Comparison of ENCODE assay signal across 1 cellular context in the genomic region with DNA sequence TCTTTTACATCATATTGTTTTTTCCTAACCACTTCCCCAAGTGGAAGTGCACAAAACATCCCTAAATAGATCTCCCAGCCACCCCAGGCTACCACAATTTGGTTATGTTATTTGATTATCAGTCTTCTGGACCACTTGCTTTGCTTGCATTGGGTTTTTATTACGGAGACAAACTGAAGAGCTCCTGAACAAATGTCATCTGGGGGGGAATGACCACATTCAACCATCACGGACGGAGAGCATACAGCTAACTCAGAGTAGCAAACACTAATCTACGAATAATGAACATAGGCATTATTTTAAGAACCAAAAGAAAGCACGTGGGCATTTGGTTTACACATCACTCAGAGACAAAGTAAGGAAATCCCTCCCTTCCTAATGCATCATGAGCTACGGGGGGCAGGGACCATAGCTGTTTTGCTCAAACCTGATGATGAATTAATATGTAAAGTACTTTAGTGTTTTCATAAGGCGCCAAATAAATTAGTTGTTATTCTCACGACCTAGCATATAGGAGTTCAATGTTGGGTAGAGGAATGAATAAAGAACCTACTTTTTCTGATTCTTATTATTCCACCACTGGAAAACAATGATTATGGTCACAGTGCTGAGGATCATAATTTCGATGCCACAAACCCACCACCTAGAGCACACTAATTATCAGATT.
TF ChIP-seq lines count a peak whose summit lies in the region.

No MANE protein-coding gene starts in this region.

TF ChIP-seq in HepG2, 621 proteins besides CTCF, POLR2A, EP300 and RAD21:
- no peak for TF ChIP-seq SOX13 (IDR thresholded peaks at IDR 0.05)
- TF ChIP-seq SOX13 (CRISPR knock-in tag; conservative IDR thresholded peaks at IDR 0.05 in 1 of 2, IDR thresholded peaks at IDR 0.05 in 1 of 2) = 0 out of 4 replicates have a peak, but pooled peaks of 1 of the 2 experiments have one; percentile 83
- TF ChIP-seq HINFP (CRISPR knock-in tag; IDR thresholded peaks at IDR 0.05; ENCODE audit: low read depth) = no peak
- no peak for TF ChIP-seq U2AF2 (IDR thresholded peaks at IDR 0.05; ENCODE audit: low read depth, low read length)
- no peak for TF ChIP-seq GZF1 (CRISPR knock-in tag; IDR thresholded peaks at IDR 0.05)
- TF ChIP-seq, protein P1, sequence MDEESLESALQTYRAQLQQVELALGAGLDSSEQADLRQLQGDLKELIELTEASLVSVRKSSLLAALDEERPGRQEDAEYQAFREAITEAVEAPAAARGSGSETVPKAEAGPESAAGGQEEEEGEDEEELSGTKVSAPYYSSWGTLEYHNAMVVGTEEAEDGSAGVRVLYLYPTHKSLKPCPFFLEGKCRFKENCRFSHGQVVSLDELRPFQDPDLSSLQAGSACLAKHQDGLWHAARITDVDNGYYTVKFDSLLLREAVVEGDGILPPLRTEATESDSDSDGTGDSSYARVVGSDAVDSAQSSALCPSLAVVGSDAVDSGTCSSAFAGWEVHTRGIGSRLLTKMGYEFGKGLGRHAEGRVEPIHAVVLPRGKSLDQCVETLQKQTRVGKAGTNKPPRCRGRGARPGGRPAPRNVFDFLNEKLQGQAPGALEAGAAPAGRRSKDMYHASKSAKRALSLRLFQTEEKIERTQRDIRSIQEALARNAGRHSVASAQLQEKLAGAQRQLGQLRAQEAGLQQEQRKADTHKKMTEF (CRISPR knock-in tag; IDR thresholded peaks at IDR 0.05) = no peak
- no peak for TF ChIP-seq PHF20 (CRISPR knock-in tag; IDR thresholded peaks at IDR 0.05)
- no peak for TF ChIP-seq ZNF44 (CRISPR knock-in tag; IDR thresholded peaks at IDR 0.05)
- TF ChIP-seq THYN1 (CRISPR knock-in tag; IDR thresholded peaks at IDR 0.05; ENCODE audit: borderline replicate concordance, low read depth) = 0 out of 2 replicates have a peak, but pooled peaks have one; percentile 22
- TF ChIP-seq ZKSCAN8 (CRISPR knock-in tag; IDR thresholded peaks at IDR 0.05; ENCODE audit: borderline replicate concordance) = 0 out of 2 replicates have a peak, but pooled peaks have one; percentile 12
- TF ChIP-seq KLF11 (CRISPR knock-in tag; IDR thresholded peaks at IDR 0.05) = no peak
- TF ChIP-seq, protein P2, sequence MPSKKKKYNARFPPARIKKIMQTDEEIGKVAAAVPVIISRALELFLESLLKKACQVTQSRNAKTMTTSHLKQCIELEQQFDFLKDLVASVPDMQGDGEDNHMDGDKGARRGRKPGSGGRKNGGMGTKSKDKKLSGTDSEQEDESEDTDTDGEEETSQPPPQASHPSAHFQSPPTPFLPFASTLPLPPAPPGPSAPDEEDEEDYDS (CRISPR knock-in tag; IDR thresholded peaks at IDR 0.05) = no peak
- no peak for TF ChIP-seq PRPF4 (IDR thresholded peaks at IDR 0.05; ENCODE audit: low read depth, low read length, poor library complexity, severe bottlenecking)
- 0 out of 2 replicates have a peak, but pooled peaks have one; percentile 1 for TF ChIP-seq ZNF543 (CRISPR knock-in tag; IDR thresholded peaks at IDR 0.05)
- TF ChIP-seq SKIL (CRISPR knock-in tag; IDR thresholded peaks at IDR 0.05; ENCODE audit: borderline replicate concordance) = no peak
- no peak for TF ChIP-seq KAT2B (IDR thresholded peaks at IDR 0.05; ENCODE audit: borderline replicate concordance, low read depth, low read length)
- TF ChIP-seq, protein P3, sequence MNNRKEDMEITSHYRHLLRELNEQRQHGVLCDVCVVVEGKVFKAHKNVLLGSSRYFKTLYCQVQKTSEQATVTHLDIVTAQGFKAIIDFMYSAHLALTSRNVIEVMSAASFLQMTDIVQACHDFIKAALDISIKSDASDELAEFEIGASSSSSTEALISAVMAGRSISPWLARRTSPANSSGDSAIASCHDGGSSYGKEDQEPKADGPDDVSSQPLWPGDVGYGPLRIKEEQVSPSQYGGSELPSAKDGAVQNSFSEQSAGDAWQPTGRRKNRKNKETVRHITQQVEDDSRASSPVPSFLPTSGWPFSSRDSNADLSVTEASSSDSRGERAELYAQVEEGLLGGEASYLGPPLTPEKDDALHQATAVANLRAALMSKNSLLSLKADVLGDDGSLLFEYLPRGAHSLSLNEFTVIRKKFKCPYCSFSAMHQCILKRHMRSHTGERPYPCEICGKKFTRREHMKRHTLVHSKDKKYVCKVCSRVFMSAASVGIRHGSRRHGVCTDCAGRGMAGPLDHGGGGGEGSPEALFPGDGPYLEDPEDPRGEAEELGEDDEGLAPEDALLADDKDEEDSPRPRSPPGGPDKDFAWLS (CRISPR knock-in tag; IDR thresholded peaks at IDR 0.05; ENCODE audit: borderline replicate concordance) = no peak
- peak; percentile 30; the same call in 1 of the 2 replicates for TF ChIP-seq SSRP1 (CRISPR knock-in tag; IDR thresholded peaks at IDR 0.05)
- no peak for TF ChIP-seq ATF1 (CRISPR knock-in tag; IDR thresholded peaks at IDR 0.05)
- TF ChIP-seq ZNF746 (CRISPR knock-in tag; IDR thresholded peaks at IDR 0.05) = no peak
- no peak for TF ChIP-seq ZNF274 (CRISPR knock-in tag; IDR thresholded peaks at IDR 0.05)
- TF ChIP-seq ZSCAN29 (CRISPR knock-in tag; conservative IDR thresholded peaks at IDR 0.05) = no peak
- TF ChIP-seq ZFX (CRISPR knock-in tag; IDR thresholded peaks at IDR 0.05; ENCODE audit: low read depth) = 0 out of 2 replicates have a peak, but pooled peaks have one; percentile 3
- TF ChIP-seq MIER3 (CRISPR knock-in tag; IDR thresholded peaks at IDR 0.05; ENCODE audit: borderline replicate concordance) = no peak
- no peak for TF ChIP-seq ZBTB38 (CRISPR knock-in tag; IDR thresholded peaks at IDR 0.05)
- no peak for TF ChIP-seq HIC2 (CRISPR knock-in tag; IDR thresholded peaks at IDR 0.05; ENCODE audit: low read depth)
- no peak for TF ChIP-seq MIER2 (CRISPR knock-in tag; IDR thresholded peaks at IDR 0.05)
TF ChIP-seq in HepG2: peak in this region for 6.
